1 cellular context compared by ENCODE assay signal in genomic region chr12:56636675-56637540, GRCh38.
TF ChIP-seq lines count a peak whose summit lies in the region.

No MANE protein-coding gene starts in this region.

TF ChIP-seq in HepG2, 621 proteins besides CTCF, POLR2A, EP300 and RAD21 (continued from another document and continues in another):
- TF ChIP-seq ATF4 (CRISPR knock-in tag; IDR thresholded peaks at IDR 0.05) (0 out of 4 replicates have a peak, but pooled peaks of 1 of the 2 experiments have one; percentile 40), U2AF1 (optimal IDR thresholded peaks at IDR 0.05; ENCODE audit: low read depth, low read length) (peak; percentile 77), ZBTB39 (CRISPR knock-in tag; IDR thresholded peaks at IDR 0.05) (no peak), ATF7-NPFF (CRISPR knock-in tag; IDR thresholded peaks at IDR 0.05; ENCODE audit: low read depth) (no peak), ZNF234 (CRISPR knock-in tag; conservative IDR thresholded peaks at IDR 0.05) (no peak), GLMP (CRISPR knock-in tag; IDR thresholded peaks at IDR 0.05; ENCODE audit: borderline replicate concordance) (no peak), PCBP2 (optimal IDR thresholded peaks at IDR 0.05; ENCODE audit: low read depth, low read length, poor library complexity, severe bottlenecking) (no peak), ONECUT2 (CRISPR knock-in tag; IDR thresholded peaks at IDR 0.05) (no peak), GATAD2A (CRISPR knock-in tag; IDR thresholded peaks at IDR 0.05) (peak; percentile 82), DRAP1 (CRISPR knock-in tag; IDR thresholded peaks at IDR 0.05) (peak; percentile 92), RNF219 (CRISPR knock-in tag; IDR thresholded peaks at IDR 0.05) (no peak), ZNF441 (CRISPR knock-in tag; IDR thresholded peaks at IDR 0.05; ENCODE audit: borderline replicate concordance) (no peak), ZNF350 (CRISPR knock-in tag; IDR thresholded peaks at IDR 0.05; ENCODE audit: borderline replicate concordance, low read depth) (peak; percentile 87; the same call in 1 of the 2 replicates), JUN (CRISPR knock-in tag; IDR thresholded peaks at IDR 0.05) (no peak), STAT5B (CRISPR knock-in tag; IDR thresholded peaks at IDR 0.05) (no peak), NR2F2 (IDR thresholded peaks at IDR 0.05; ENCODE audit: borderline replicate concordance, low read depth) (no peak), SOX13 (IDR thresholded peaks at IDR 0.05) (peak; percentile 52), SOX13 (CRISPR knock-in tag; conservative IDR thresholded peaks at IDR 0.05 in 1 of 2, IDR thresholded peaks at IDR 0.05 in 1 of 2) (peak in 1 of 2 experiments; percentile 59; a peak in 1 of 4 replicates), E2F1 (CRISPR knock-in tag; IDR thresholded peaks at IDR 0.05) (no peak), PAX8 (CRISPR knock-in tag; IDR thresholded peaks at IDR 0.05; ENCODE audit: borderline replicate concordance) (no peak), ERF (CRISPR knock-in tag; IDR thresholded peaks at IDR 0.05) (peak; percentile 79; the same call in 1 of the 2 replicates), ZNF570 (CRISPR knock-in tag; IDR thresholded peaks at IDR 0.05; ENCODE audit: borderline replicate concordance) (no peak), ZNF3 (CRISPR knock-in tag; IDR thresholded peaks at IDR 0.05) (no peak), RFXANK (CRISPR knock-in tag; IDR thresholded peaks at IDR 0.05) (no peak), CCDC6 (CRISPR knock-in tag; IDR thresholded peaks at IDR 0.05) (peak; percentile 24; the same call in 1 of the 2 replicates), NFE2L2 (IDR thresholded peaks at IDR 0.05; ENCODE audit: low read length) (no peak), HDAC1 (CRISPR knock-in tag; IDR thresholded peaks at IDR 0.05) (peak; percentile 43; the same call in 1 of the 2 replicates), EED (CRISPR knock-in tag; IDR thresholded peaks at IDR 0.05) (no peak), PRDM15 (CRISPR knock-in tag; IDR thresholded peaks at IDR 0.05) (no peak), ZNF615 (CRISPR knock-in tag; IDR thresholded peaks at IDR 0.05; ENCODE audit: borderline replicate concordance) (no peak), ZNF674 (CRISPR knock-in tag; IDR thresholded peaks at IDR 0.05; ENCODE audit: low read depth) (no peak), ZBTB3 (CRISPR knock-in tag; IDR thresholded peaks at IDR 0.05; ENCODE audit: borderline replicate concordance, low read depth) (no peak), KIAA2018 (CRISPR knock-in tag; IDR thresholded peaks at IDR 0.05; ENCODE audit: borderline replicate concordance) (no peak), CBX2 (IDR thresholded peaks at IDR 0.05; ENCODE audit: low read depth, low read length) (no peak), CBX2 (CRISPR knock-in tag; IDR thresholded peaks at IDR 0.05; ENCODE audit: low read depth) (no peak), HIVEP1 (CRISPR knock-in tag; IDR thresholded peaks at IDR 0.05) (no peak), NPAS2 (CRISPR knock-in tag; IDR thresholded peaks at IDR 0.05; ENCODE audit: borderline replicate concordance) (no peak), ZFP90 (CRISPR knock-in tag; IDR thresholded peaks at IDR 0.05; ENCODE audit: borderline replicate concordance) (peak; percentile 61; the same call in 1 of the 2 replicates), ZFP36L2 (CRISPR knock-in tag; IDR thresholded peaks at IDR 0.05) (no peak), TMF1 (CRISPR knock-in tag; IDR thresholded peaks at IDR 0.05; ENCODE audit: low read depth) (no peak)
